21 cellular contexts compared by ENCODE assay signal in genomic region chrX:10971176-10971575, GRCh38.
"Had no signal": no experiment of that assay in that cellular context is flagged by ENCODE, and none has a peak within 500 bp of the region (broad histone marks: within the 10 kb centered on the region; RNA-seq: fewer than 3 reads in every experiment).

No MANE protein-coding gene starts in this region.

- H3K9me3 ChIP-seq: adrenal gland, body of pancreas, gastrocnemius medialis, neutrophil, sigmoid colon, thoracic aorta, upper lobe of left lung had no signal

- H3K27me3 ChIP-seq: adrenal gland, body of pancreas, cardiac muscle cell, gastrocnemius medialis, neutrophil, sigmoid colon, spleen, upper lobe of left lung had no signal

- H3K4me3 ChIP-seq: adrenal gland, body of pancreas, cardiac muscle cell, gastrocnemius medialis, sigmoid colon, spleen, thoracic aorta, upper lobe of left lung had no signal

- H3K27ac ChIP-seq: adrenal gland, body of pancreas, cardiac muscle cell, gastrocnemius medialis, neutrophil, sigmoid colon, spleen, thoracic aorta, upper lobe of left lung had no signal

- H3K36me3 ChIP-seq: adrenal gland, cardiac muscle cell, gastrocnemius medialis, neutrophil, sigmoid colon, spleen, thoracic aorta, upper lobe of left lung had no signal

- DNase-seq: activated CD4-positive, alpha-beta T cell treated with anti-CD3 and anti-CD28 coated beads, Interleukin-2, amount 50 U/mL, for 4 hours; activated CD8-positive, alpha-beta memory T cell treated with anti-CD3 and anti-CD28 coated beads for 24 hours; activated CD8-positive, alpha-beta memory T cell treated with anti-CD3 and anti-CD28 coated beads, Interleukin-2, amount 50 U/mL, for 4 hours; activated T-cell treated with anti-CD3 and anti-CD28 coated beads, Interleukin-2, amount 50 U/mL, for 24 hours; adrenal gland; body of pancreas; effector CD8-positive, alpha-beta T cell; erythroblast; gastrocnemius medialis; hypothalamus; left ventricle myocardium superior; mammary epithelial cell; sigmoid colon; spleen; stimulated activated CD4-positive, alpha-beta T cell treated with anti-CD3 and anti-CD28 coated beads, Interleukin-4, amount 100 ng/mL, for 24 hours; stimulated activated naive CD4-positive, alpha-beta T cell treated with Interleukin-2 at 50 U/mL for 16 hours; T1000; upper lobe of left lung had no signal

- H3K4me1 ChIP-seq: adrenal gland, body of pancreas, gastrocnemius medialis, sigmoid colon, spleen, upper lobe of left lung had no signal
